In the genomic region with DNA sequence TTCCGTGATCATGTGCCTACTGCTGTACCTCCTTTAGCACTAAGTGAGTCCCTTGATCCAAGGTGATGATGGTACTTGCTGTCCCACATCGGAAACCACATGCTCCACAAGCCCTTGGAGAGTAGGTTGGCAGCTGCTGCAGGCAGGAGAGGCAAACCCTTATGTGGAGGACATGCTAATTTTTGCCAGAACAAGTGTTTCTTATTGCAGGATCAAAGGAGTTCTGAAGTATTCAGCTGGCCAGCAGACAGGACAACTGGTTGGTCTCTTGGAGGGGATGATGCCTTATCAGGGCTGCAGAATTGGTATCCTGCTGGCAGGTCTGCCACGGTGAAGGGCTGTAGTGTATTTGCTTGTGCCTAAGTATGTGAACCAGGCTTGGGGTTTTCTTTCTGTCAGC, we compare ENCODE assay signal across 14 cellular contexts.
DNase-seq lines count a peak whose midpoint lies in the region; ATAC-seq and FAIRE-seq lines count a peak whose summit lies in the region.
"Had no signal": no experiment of that assay in that cellular context is flagged by ENCODE, and none has a peak within 500 bp of the region (broad histone marks: within the 10 kb centered on the region; RNA-seq: fewer than 3 reads in every experiment).

No MANE protein-coding gene starts in this region.

- peaks cover 21% of the 10 kb centered on the region for H3K36me3 Mint-ChIP-seq in activated naive CD4-positive, alpha-beta T cell treated with anti-CD3 and anti-CD28 coated beads, Interleukin-2, amount 50 U/mL, for 24 hours
- H3K36me3 Mint-ChIP-seq in activated naive CD8-positive, alpha-beta T cell treated with anti-CD3 and anti-CD28 coated beads, Interleukin-2, amount 50 U/mL, for 24 hours (ENCODE audit: low read depth), result peaks cover 33% of the 10 kb centered on the region
- peaks cover 44 to 53% of the 10 kb centered on the region in 2 donors for H3K36me3 Mint-ChIP-seq in stimulated activated naive B cell treated with anti-CD40 and anti-IgM and Interleukin-4, amounts not matched to agents 10 μg/mL and 1 μg/mL and 100 μg/mL, for 72 hours

- no peak overlapping the region for H3K4me3 Mint-ChIP-seq in activated naive CD4-positive, alpha-beta T cell treated with anti-CD3 and anti-CD28 coated beads, Interleukin-2, amount 50 U/mL, for 24 hours
- H3K4me3 Mint-ChIP-seq in activated naive CD8-positive, alpha-beta T cell treated with anti-CD3 and anti-CD28 coated beads, Interleukin-2, amount 50 U/mL, for 24 hours, result no peak overlapping the region
- no peak overlapping the region for H3K4me3 Mint-ChIP-seq in stimulated activated naive B cell treated with anti-CD40 and anti-IgM and Interleukin-4, amounts not matched to agents 10 μg/mL and 1 μg/mL and 100 μg/mL, for 72 hours

- H3K27ac Mint-ChIP-seq in activated naive CD4-positive, alpha-beta T cell treated with anti-CD3 and anti-CD28 coated beads, Interleukin-2, amount 50 U/mL, for 24 hours, result peak overlapping the region; percentile 4
- H3K27ac Mint-ChIP-seq in activated naive CD8-positive, alpha-beta T cell treated with anti-CD3 and anti-CD28 coated beads, Interleukin-2, amount 50 U/mL, for 24 hours, result peak overlapping the region; percentile 69
- H3K27ac Mint-ChIP-seq in stimulated activated naive B cell treated with anti-CD40 and anti-IgM and Interleukin-4, amounts not matched to agents 10 μg/mL and 1 μg/mL and 100 μg/mL, for 72 hours, result peak overlapping the region; percentile 56

- H3K9me3 Mint-ChIP-seq in activated naive CD4-positive, alpha-beta T cell treated with anti-CD3 and anti-CD28 coated beads, Interleukin-2, amount 50 U/mL, for 24 hours, result no peaks in the 10 kb centered on the region
- peaks cover 6% of the 10 kb centered on the region for H3K9me3 Mint-ChIP-seq in activated naive CD8-positive, alpha-beta T cell treated with anti-CD3 and anti-CD28 coated beads, Interleukin-2, amount 50 U/mL, for 24 hours
- no peaks in the 10 kb centered on the region for H3K9me3 Mint-ChIP-seq in stimulated activated naive B cell treated with anti-CD40 and anti-IgM and Interleukin-4, amounts not matched to agents 10 μg/mL and 1 μg/mL and 100 μg/mL, for 72 hours

- FAIRE-seq in RCC 7860 (lab: Jason Lieb, UNC), result no peak
- FAIRE-seq: HepG2 had no signal

- no peak for ATAC-seq in activated naive CD8-positive, alpha-beta T cell treated with anti-CD3 and anti-CD28 coated beads, Interleukin-2, amount 50 U/mL, for 24 hours
- no peak for ATAC-seq in stimulated activated naive B cell treated with anti-CD40 and anti-IgM and Interleukin-4, amounts not matched to agents 10 μg/mL and 1 μg/mL and 100 μg/mL, for 72 hours (replicated peaks)
- ATAC-seq in GM18517 (IDR thresholded peaks at IDR 0.05; ENCODE audit: unreplicated experiment), result no peak
- ATAC-seq: HepG2 had no signal

- no peak for DNase-seq in activated naive CD4-positive, alpha-beta T cell treated with anti-CD3 and anti-CD28 coated beads, Interleukin-2, amount 50 U/mL, for 16 hours
- DNase-seq in DMS79 (lab: John Stamatoyannopoulos, UW) (peak; percentile 99), AG20443 (ENCODE audit: low spot score) (no peak), RCC 7860 (ENCODE audit: low spot score) (no peak)
- DNase-seq in activated naive CD8-positive, alpha-beta T cell treated with anti-CD3 and anti-CD28 coated beads, Interleukin-2, amount 50 U/mL, for 24 hours, result no peak
- DNase-seq in stimulated activated naive B cell treated with anti-CD40 and anti-IgM and Interleukin-4, amounts not matched to agents 10 μg/mL and 1 μg/mL and 100 μg/mL, for 72 hours, result no peak
- DNase-seq: AML-193, esophagus squamous epithelium, MG63, NCI-H774, SW 1271 had no signal

- H3K27me3 Mint-ChIP-seq in activated naive CD4-positive, alpha-beta T cell treated with anti-CD3 and anti-CD28 coated beads, Interleukin-2, amount 50 U/mL, for 24 hours, result no peaks in the 10 kb centered on the region
- no peaks in the 10 kb centered on the region for H3K27me3 Mint-ChIP-seq in activated naive CD8-positive, alpha-beta T cell treated with anti-CD3 and anti-CD28 coated beads, Interleukin-2, amount 50 U/mL, for 24 hours
- no peaks in the 10 kb centered on the region for H3K27me3 Mint-ChIP-seq in stimulated activated naive B cell treated with anti-CD40 and anti-IgM and Interleukin-4, amounts not matched to agents 10 μg/mL and 1 μg/mL and 100 μg/mL, for 72 hours

- peaks cover 69% of the 10 kb centered on the region for H3K4me1 Mint-ChIP-seq in activated naive CD4-positive, alpha-beta T cell treated with anti-CD3 and anti-CD28 coated beads, Interleukin-2, amount 50 U/mL, for 24 hours
- peaks cover 54% of the 10 kb centered on the region for H3K4me1 Mint-ChIP-seq in activated naive CD8-positive, alpha-beta T cell treated with anti-CD3 and anti-CD28 coated beads, Interleukin-2, amount 50 U/mL, for 24 hours
- peaks cover 40 to 66% of the 10 kb centered on the region in 2 donors for H3K4me1 Mint-ChIP-seq in stimulated activated naive B cell treated with anti-CD40 and anti-IgM and Interleukin-4, amounts not matched to agents 10 μg/mL and 1 μg/mL and 100 μg/mL, for 72 hours

Comparison
In these comparisons a context has a peak if more than half of its experiments do, and no peak if none do; other contexts are left out.
1. H3K27ac Mint-ChIP-seq: peak in every context shown above with its lines; median percentile 69 in activated naive CD8-positive, alpha-beta T cell treated with anti-CD3 and anti-CD28 coated beads, Interleukin-2, amount 50 U/mL, for 24 hours; 56 in stimulated activated naive B cell treated with anti-CD40 and anti-IgM and Interleukin-4, amounts not matched to agents 10 μg/mL and 1 μg/mL and 100 μg/mL, for 72 hours; 4 in activated naive CD4-positive, alpha-beta T cell treated with anti-CD3 and anti-CD28 coated beads, Interleukin-2, amount 50 U/mL, for 24 hours.